15 cellular contexts compared by ENCODE assay signal in the genomic region with DNA sequence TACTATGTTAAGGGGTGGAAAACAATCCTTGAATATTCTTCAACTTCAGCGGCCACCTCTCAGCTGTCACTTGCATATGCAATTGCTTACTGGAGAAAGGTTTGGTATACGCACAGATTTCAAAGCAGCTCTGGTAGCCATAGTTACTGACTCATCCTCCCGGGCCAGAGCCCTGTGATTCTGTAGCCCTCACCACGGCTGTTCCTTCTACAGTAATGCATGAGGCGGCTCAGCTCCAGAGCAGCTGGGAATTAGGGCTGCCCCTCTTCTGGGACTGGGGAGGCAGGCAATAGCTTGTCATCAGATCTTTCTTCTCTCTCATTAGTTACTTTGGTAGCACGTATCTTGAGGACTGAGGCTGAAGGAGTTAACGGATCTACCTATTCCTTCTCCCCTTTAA. TPM values are rescaled to one million over a fixed set of nuclear protein-coding genes. Genes with fewer than 3 reads are reported as not detected.
DNase-seq lines count a peak whose midpoint lies in the region; TF ChIP-seq lines count a peak whose summit lies in the region.
"Had no signal": no experiment of that assay in that cellular context is flagged by ENCODE, and none has a peak within 500 bp of the region (broad histone marks: within the 10 kb centered on the region; RNA-seq: fewer than 3 reads in every experiment).

No MANE protein-coding gene starts in this region.

- peak overlapping the region in 4 of 5 experiments; percentile 9 to 96 (median 89) for H3K27ac Mint-ChIP-seq in brain
- H3K27ac Mint-ChIP-seq: activated CD4-positive, alpha-beta T cell treated with anti-CD3 and anti-CD28 coated beads, Interleukin-2, amount 10 ng/mL, durations not matched to agents 24 days and 14 days; activated T-cell treated with anti-CD3 and anti-CD28 coated beads, Interleukin-2, amount 50 U/mL, for 24 hours; immature natural killer cell had no signal

- DNase-seq in A172 (ENCODE audit: low spot score) (peak; percentile 9), G401 (ENCODE audit: low spot score) (peak; percentile 63), left kidney (ENCODE audit: low read depth, low spot score) (peak; percentile 24), middle frontal gyrus (ENCODE audit: extremely low spot score, low spot score) (no peak), NCI-H526 (lab: John Stamatoyannopoulos, UW) (no peak), vagina (ENCODE audit: extremely low spot score in 2 of 2) (no peak)
- no peak for DNase-seq in activated CD4-positive, CD25-positive, alpha-beta regulatory T cell treated with anti-CD3 and anti-CD28 coated beads, Interleukin-2, amount 50 U/mL, for 72 hours
- DNase-seq: activated CD4-positive, alpha-beta T cell treated with anti-CD3 and anti-CD28 coated beads, Interleukin-2, amount 10 ng/mL, durations not matched to agents 24 days and 14 days; activated T-cell treated with anti-CD3 and anti-CD28 coated beads, Interleukin-2, amount 50 U/mL, for 24 hours; AML-193; amniotic stem cell; foreskin keratinocyte; immature natural killer cell; NCI-H526 treated with DMSO at 0.1 percent for 48 hours had no signal

- H3K36me3 ChIP-seq in vagina = peaks cover 0 to 3% of the 10 kb centered on the region in 2 donors

- intact Hi-C loops in vagina (cut with DNase I) = no loop called here

- peak overlapping the region in 3 of 5 experiments; percentile 56 to 60 (median 58) for H3K4me3 Mint-ChIP-seq in brain
- H3K4me3 Mint-ChIP-seq: activated CD4-positive, alpha-beta T cell treated with anti-CD3 and anti-CD28 coated beads, Interleukin-2, amount 10 ng/mL, durations not matched to agents 24 days and 14 days; activated T-cell treated with anti-CD3 and anti-CD28 coated beads, Interleukin-2, amount 50 U/mL, for 24 hours; immature natural killer cell had no signal

- in situ Hi-C loops in G401 (cut with HindIII; ENCODE audit: low sequenced_read_pairs) = no loop called here

- no peaks in the 10 kb centered on the region for H3K9me3 ChIP-seq in vagina

- no peak for TF ChIP-seq POLR2A in vagina (IDR thresholded peaks at IDR 0.05)

- H3K4me3 ChIP-seq in vagina = no peak overlapping the region

- no peaks in the 10 kb centered on the region for H3K4me1 ChIP-seq in vagina
- H3K4me1 ChIP-seq: foreskin keratinocyte had no signal

- H3K4me1 Mint-ChIP-seq in brain = peaks cover 41% of the 10 kb centered on the region
- H3K4me1 Mint-ChIP-seq: activated CD4-positive, alpha-beta T cell treated with anti-CD3 and anti-CD28 coated beads, Interleukin-2, amount 10 ng/mL, durations not matched to agents 24 days and 14 days had no signal

- H3K27ac ChIP-seq in vagina = no peak overlapping the region
- H3K27ac ChIP-seq: foreskin keratinocyte had no signal

- peaks cover 44% of the 10 kb centered on the region for H3K36me3 Mint-ChIP-seq in brain

- no peaks in the 10 kb centered on the region for H3K9me3 Mint-ChIP-seq in brain
- H3K9me3 Mint-ChIP-seq: activated CD4-positive, alpha-beta T cell treated with anti-CD3 and anti-CD28 coated beads, Interleukin-2, amount 10 ng/mL, durations not matched to agents 24 days and 14 days; activated T-cell treated with anti-CD3 and anti-CD28 coated beads, Interleukin-2, amount 50 U/mL, for 24 hours had no signal

- TF ChIP-seq CTCF in brain (conservative IDR thresholded peaks at IDR 0.05) = no peak
- TF ChIP-seq CTCF in vagina (IDR thresholded peaks at IDR 0.05) = no peak

- no peaks in the 10 kb centered on the region for H3K27me3 ChIP-seq in vagina
- H3K27me3 ChIP-seq: foreskin keratinocyte had no signal

- no peaks in the 10 kb centered on the region for H3K27me3 Mint-ChIP-seq in brain

RNA-seq across cellular contexts. Expression of a gene that starts 54.9 kb away (rescaled TPM):
- 36.0 and 41.2 TPM in 2 replicates for total RNA-seq in A172 (2014; rRNA removed; shearing (Covaris generic))
- 16.8 and 22.8 TPM in 2 replicates for total RNA-seq in G401 (2014; rRNA removed; shearing (Covaris generic))
- polyA plus RNA-seq in brain (ENCODE audit: insufficient read depth, low read depth, low replicate concordance) = 8.5 TPM
- 18.4 TPM for total RNA-seq in vagina

Comparison
In these comparisons a context has a peak if more than half of its experiments do, and no peak if none do; other contexts are left out.
1. DNase-seq: peak in A172 (single experiment), G401 (single experiment) and left kidney (single experiment); none in middle frontal gyrus (single experiment), NCI-H526 (0 of 2), activated CD4-positive, CD25-positive, alpha-beta regulatory T cell treated with anti-CD3 and anti-CD28 coated beads, Interleukin-2, amount 50 U/mL, for 72 hours (single experiment) and vagina (0 of 2).